In genomic region chr9:37464006-37464405, GRCh38 we compare ENCODE assay signal across 9 cellular contexts. TPM values are rescaled to one million over a fixed set of nuclear protein-coding genes. Genes with fewer than 3 reads are reported as not detected.
DNase-seq lines count a peak whose midpoint lies in the region; ATAC-seq and TF ChIP-seq lines count a peak whose summit lies in the region.
"Had no signal": no experiment of that assay in that cellular context is flagged by ENCODE, and none has a peak within 500 bp of the region (broad histone marks: within the 10 kb centered on the region; RNA-seq: fewer than 3 reads in every experiment).

No MANE protein-coding gene starts in this region.

- H3K4me1 ChIP-seq in muscle layer of duodenum (ENCODE audit: control insufficient read depth in 1 of 2, insufficient read depth in 2 of 2, low read length in 2 of 2): peaks cover 16 to 17% of the 10 kb centered on the region in 2 donors

- H3K27me3 ChIP-seq in AG04450 (ENCODE audit: control insufficient read depth, insufficient read depth, low read length): no peaks in the 10 kb centered on the region
- H3K27me3 ChIP-seq in muscle layer of duodenum (ENCODE audit: low read depth, low read length): no peaks in the 10 kb centered on the region

- POLR2A ChIA-PET in AG04450 (lab: Yijun Ruan, JAX): interaction anchor here (1.2 kb wide), 1 partner anchor 42 kb away, joined by 3 read pairs; the partner anchor contains the start of gene GRHPR

- H3K36me3 ChIP-seq in muscle layer of duodenum (ENCODE audit: control insufficient read depth in 1 of 2, insufficient read depth in 2 of 2, low read length in 2 of 2): peaks cover 0 to 9% of the 10 kb centered on the region in 2 donors

- H3K9me3 ChIP-seq in AG04450 (ENCODE audit: control insufficient read depth, insufficient read depth, low read length) (peaks cover 4% of the 10 kb centered on the region; the same call in 1 of the 2 replicates), muscle layer of duodenum (ENCODE audit: control insufficient read depth in 1 of 2, low read length in 2 of 2) (no peaks in the 10 kb centered on the region)

- H3K4me3 ChIP-seq in AG04450 (ENCODE audit: low read depth, low read length): peak overlapping the region; percentile 98
- peak overlapping the region; percentile 91 for H3K4me3 ChIP-seq in Jurkat, Clone E6-1 (ENCODE audit: low read length)
- H3K4me3 ChIP-seq in cardiac fibroblast (replicated peaks in 1 of 2; ENCODE audit: low read depth in 2 of 2, low read length in 2 of 2): peak overlapping the region; percentile 98
- H3K4me3 ChIP-seq in muscle layer of duodenum (ENCODE audit: low read depth in 1 of 2, low read length in 2 of 2): peak overlapping the region; percentile 88 to 96

- ATAC-seq in GM21825 (IDR thresholded peaks at IDR 0.05; ENCODE audit: unreplicated experiment) (no peak), HG03469 (IDR thresholded peaks at IDR 0.05; ENCODE audit: unreplicated experiment) (no peak), GM21360 (IDR thresholded peaks at IDR 0.05; ENCODE audit: unreplicated experiment) (no peak)

- H3K27ac ChIP-seq in AG04450 (ENCODE audit: low read depth, low read length) (no peak overlapping the region), muscle layer of duodenum (ENCODE audit: low read length) (peak overlapping the region; percentile 97)

- DNase-seq in AG04450 (ENCODE audit: low read depth, low spot score) (no peak), cardiac fibroblast (ENCODE audit: low read depth in 2 of 2) (peak in 1 of 2 donors; percentile 22), NK-92 (lab: John Stamatoyannopoulos, UW; ENCODE audit: unreplicated experiment) (no peak)
- no peak for DNase-seq in Jurkat, Clone E6-1 (ENCODE audit: low read depth, low spot score)
- DNase-seq: NCI-H2029 treated with DMSO at 0.1 percent for 48 hours had no signal

- TF ChIP-seq CTCF in AG04450 (IDR thresholded peaks at IDR 0.05; ENCODE audit: low read depth, low read length) (no peak), cardiac fibroblast (IDR thresholded peaks at IDR 0.05; ENCODE audit: low read depth, low read length) (no peak)

- CTCF ChIA-PET in AG04450 (lab: Charles Lee): no interaction called here

RNA-seq across cellular contexts. Expression of gene ZBTB5, which starts 1.2 kb away (rescaled TPM):
- 9.5 and 10.9 TPM in 2 replicates for polyA plus RNA-seq in AG04450 (2011; rRNA removed)
- 19.3 and 19.6 TPM in 2 replicates for polyA minus RNA-seq in AG04450 (2011; rRNA and poly(A)+ RNA removed)
- polyA plus RNA-seq in Jurkat, Clone E6-1 (2012; ENCODE audit: insufficient read depth, insufficient read length): 14.8 TPM

RNA-seq across cellular contexts. Expression of gene POLR1E, which starts 21.7 kb away (rescaled TPM):
- 42.2 and 44.5 TPM in 2 replicates for polyA plus RNA-seq in AG04450 (2011; rRNA removed)
- 29.3 and 34.1 TPM in 2 replicates for polyA minus RNA-seq in AG04450 (2011; rRNA and poly(A)+ RNA removed)
- 47.2 TPM for polyA plus RNA-seq in Jurkat, Clone E6-1 (2012; ENCODE audit: insufficient read depth, insufficient read length)

RNA-seq across cellular contexts. Expression of gene GRHPR, which starts 41.5 kb away (rescaled TPM):
- polyA plus RNA-seq in AG04450 (2011; rRNA removed): 96.1 and 126 TPM in 2 replicates
- 97.5 and 134 TPM in 2 replicates for polyA minus RNA-seq in AG04450 (2011; rRNA and poly(A)+ RNA removed)
- 144 TPM for polyA plus RNA-seq in Jurkat, Clone E6-1 (2012; ENCODE audit: insufficient read depth, insufficient read length)
